ENCODE assay signal across 8 cellular contexts in the genomic region with DNA sequence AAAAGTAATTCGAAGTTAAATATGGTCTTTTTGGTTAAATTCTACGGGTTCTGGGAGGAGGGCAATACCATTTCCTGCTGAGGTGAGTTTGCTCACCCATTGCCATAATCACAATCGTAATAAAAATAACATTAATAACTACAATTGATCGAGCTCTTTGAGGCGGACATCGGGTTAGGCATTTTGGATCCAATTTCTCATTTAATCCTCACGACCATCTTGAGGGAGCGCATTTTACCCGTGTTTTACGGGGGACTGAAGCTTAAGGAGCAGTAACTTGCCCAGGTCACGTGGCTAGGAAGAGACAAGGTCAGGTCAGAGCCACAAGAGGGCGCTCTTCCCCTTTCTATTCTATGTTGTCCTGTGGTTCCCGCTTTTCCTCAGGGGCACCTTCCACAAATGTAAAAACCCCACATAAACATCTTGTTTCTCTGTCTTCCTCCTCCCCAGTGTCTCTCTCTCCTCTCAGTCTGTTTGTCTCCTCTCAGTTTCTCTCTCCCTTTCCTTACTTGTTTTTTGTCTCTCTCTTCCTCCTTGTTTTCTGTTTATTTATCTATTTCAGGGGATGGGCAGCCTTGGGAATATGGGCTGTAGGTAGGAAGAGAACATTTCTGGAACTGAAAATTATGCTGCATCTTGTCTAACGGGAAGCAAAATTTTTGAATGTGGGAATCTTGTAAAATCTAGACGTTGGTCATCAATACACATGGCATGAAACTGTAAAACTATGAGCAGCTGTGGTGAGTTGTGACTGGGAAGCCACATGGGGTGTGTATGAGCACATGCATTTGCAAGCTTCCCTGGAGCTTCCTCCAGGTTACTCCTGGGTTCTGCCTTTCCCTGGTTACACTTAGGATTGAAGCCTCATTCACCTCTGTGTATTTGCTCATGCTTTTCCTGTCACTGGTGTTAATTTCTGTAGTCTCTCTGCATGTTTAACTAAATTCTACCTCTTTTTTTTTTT.
DNase-seq lines count a peak whose midpoint lies in the region; ATAC-seq and TF ChIP-seq lines count a peak whose summit lies in the region.

No MANE protein-coding gene starts in this region.

- peak; percentile 85 for DNase-seq in A172 (ENCODE audit: low spot score)
- DNase-seq in NCI-H2081 (lab: John Stamatoyannopoulos, UW) = peak; percentile 82 to 86
- DNase-seq in UCSD-AML1 (lab: John Stamatoyannopoulos, UW; ENCODE audit: unreplicated experiment) = peak; percentile 62
- peak; percentile 86 for DNase-seq in MCF 10A (ENCODE audit: unreplicated experiment)
- peak; percentile 72 for DNase-seq in iPS-NIHi11 (ENCODE audit: low spot score)

- POLR2A ChIA-PET in MCF 10A (lab: Yijun Ruan, JAX) = interaction anchor here (0.5 to 1.4 kb wide), 9 partner anchors 68 to 614 kb away, joined by 3 to 6 read pairs (median 4); a partner anchor contains a TSS

- intact Hi-C loops in MCF 10A (cut with micrococcal nuclease) = loop anchor here (5.0 kb wide), 2 partner anchors 248 to 607 kb away; no protein-coding TSS in a partner anchor

- peak overlapping the region; percentile 38 to 58 (median 42) for H3K4me3 ChIP-seq in skin epidermis

- CTCF ChIA-PET in MCF 10A (lab: Yijun Ruan, JAX) = interaction anchor here (0.6 to 3.1 kb wide), 68 partner anchors 8 to 1490 kb away, joined by 3 to 51 read pairs (median 4); no protein-coding TSS in a partner anchor

- peak overlapping the region; percentile 79 for H3K27ac Mint-ChIP-seq in MCF 10A (ENCODE audit: low read depth, unreplicated experiment)

- peak; percentile 79 for TF ChIP-seq CTCF in MCF 10A (IDR thresholded peaks at IDR 0.05; ENCODE audit: unreplicated experiment)

- no peaks in the 10 kb centered on the region for H3K27me3 Mint-ChIP-seq in MCF 10A (ENCODE audit: insufficient read depth, unreplicated experiment)

- TSS peak; percentile 24 for BruUV-seq in MCF 10A (replicated peaks; lab: Mats Ljungman, UMichigan)

- H3K36me3 Mint-ChIP-seq in MCF 10A (ENCODE audit: insufficient read depth, unreplicated experiment) = no peaks in the 10 kb centered on the region

- H3K4me3 Mint-ChIP-seq in MCF 10A (ENCODE audit: unreplicated experiment) = peak overlapping the region; percentile 87

- ATAC-seq in GM18508 (IDR thresholded peaks at IDR 0.05; ENCODE audit: insufficient read depth, unreplicated experiment) = peak; percentile 78
- ATAC-seq in HG03060 (IDR thresholded peaks at IDR 0.05; ENCODE audit: low read depth, unreplicated experiment) = peak; percentile 79

- no peaks in the 10 kb centered on the region for H3K9me3 Mint-ChIP-seq in MCF 10A (ENCODE audit: unreplicated experiment)

- H3K27ac ChIP-seq in skin epidermis = peak overlapping the region in 1 of 21 experiments; percentile 73

- peaks cover 22% of the 10 kb centered on the region for H3K4me1 Mint-ChIP-seq in MCF 10A (ENCODE audit: insufficient read depth, unreplicated experiment)
